In genomic region chr5:132065351-132065937, GRCh38 we compare ENCODE assay signal across 8 cellular contexts. TPM values are rescaled to one million over a fixed set of nuclear protein-coding genes. Genes with fewer than 3 reads are reported as not detected.
DNase-seq lines count a peak whose midpoint lies in the region; ATAC-seq lines count a peak whose summit lies in the region.

No MANE protein-coding gene starts in this region.

- intact Hi-C loops in left ventricle myocardium superior (cut with micrococcal nuclease), result no loop called here

- H3K4me1 Mint-ChIP-seq in activated naive CD8-positive, alpha-beta T cell treated with anti-CD3 and anti-CD28 coated beads for 36 hours, result peaks cover 30% of the 10 kb centered on the region

- peak overlapping the region; percentile 72 for H3K27ac Mint-ChIP-seq in activated naive CD8-positive, alpha-beta T cell treated with anti-CD3 and anti-CD28 coated beads for 36 hours

- H3K27me3 Mint-ChIP-seq in activated naive CD8-positive, alpha-beta T cell treated with anti-CD3 and anti-CD28 coated beads for 36 hours, result no peaks in the 10 kb centered on the region

- peak; percentile 32 to 53 for DNase-seq in activated CD4-positive, alpha-beta T cell treated with anti-CD3 and anti-CD28 coated beads for 24 hours (ENCODE audit: low read depth in 2 of 2)
- no peak for DNase-seq in activated CD4-positive, alpha-beta T cell treated with anti-CD3 and anti-CD28 coated beads for 1 hour
- DNase-seq in HuH-7.5 (ENCODE audit: low spot score) (peak; percentile 64), RPMI8226 (peak; percentile 70), left ventricle myocardium superior (peak; percentile 68), middle frontal gyrus (ENCODE audit: extremely low spot score, low spot score) (no peak)
- peak; percentile 58 for DNase-seq in activated naive CD8-positive, alpha-beta T cell treated with anti-CD3 and anti-CD28 coated beads for 36 hours
- DNase-seq in stimulated activated CD4-positive, alpha-beta T cell treated with anti-CD3 and anti-CD28 coated beads, Interleukin-15, amount 100 ng/mL, for 24 hours, result peak; percentile 76

- H3K36me3 Mint-ChIP-seq in activated naive CD8-positive, alpha-beta T cell treated with anti-CD3 and anti-CD28 coated beads for 36 hours, result no peaks in the 10 kb centered on the region

- H3K9me3 Mint-ChIP-seq in activated naive CD8-positive, alpha-beta T cell treated with anti-CD3 and anti-CD28 coated beads for 36 hours, result no peaks in the 10 kb centered on the region

- H3K4me3 Mint-ChIP-seq in activated naive CD8-positive, alpha-beta T cell treated with anti-CD3 and anti-CD28 coated beads for 36 hours, result no peak overlapping the region

- peak; percentile 75 for ATAC-seq in left ventricle myocardium superior

RNA-seq across cellular contexts. Expression of gene IL3, which starts 5.0 kb away (rescaled TPM):
- under 1 TPM; 0.20 to 0.49 TPM for total RNA-seq in activated naive CD8-positive, alpha-beta T cell treated with anti-CD3 and anti-CD28 coated beads for 36 hours
- total RNA-seq in left ventricle myocardium superior, result not detected

RNA-seq across cellular contexts. Expression of gene CSF2, which starts 8.1 kb away (rescaled TPM):
- 100 to 1,000 TPM; 103 to 107 TPM for total RNA-seq in activated naive CD8-positive, alpha-beta T cell treated with anti-CD3 and anti-CD28 coated beads for 36 hours
- total RNA-seq in left ventricle myocardium superior, result not detected

RNA-seq across cellular contexts. Expression of gene ACSL6, which starts 54.0 kb away (rescaled TPM):
- 1 to 10 TPM; 4.6 to 5.8 TPM for total RNA-seq in activated naive CD8-positive, alpha-beta T cell treated with anti-CD3 and anti-CD28 coated beads for 36 hours
- 4.4 TPM for total RNA-seq in left ventricle myocardium superior

Comparison
In these comparisons a context has a peak if more than half of its experiments do, and no peak if none do; other contexts are left out.
1. DNase-seq: peak in activated CD4-positive, alpha-beta T cell treated with anti-CD3 and anti-CD28 coated beads for 24 hours (2 of 2), HuH-7.5 (single experiment), RPMI8226 (single experiment), activated naive CD8-positive, alpha-beta T cell treated with anti-CD3 and anti-CD28 coated beads for 36 hours (single experiment), left ventricle myocardium superior (single experiment) and stimulated activated CD4-positive, alpha-beta T cell treated with anti-CD3 and anti-CD28 coated beads, Interleukin-15, amount 100 ng/mL, for 24 hours (single experiment); none in activated CD4-positive, alpha-beta T cell treated with anti-CD3 and anti-CD28 coated beads for 1 hour (single experiment) and middle frontal gyrus (single experiment).
2. RNA of gene CSF2, which starts 8.1 kb away (total RNA-seq): 103 to 107 TPM in activated naive CD8-positive, alpha-beta T cell treated with anti-CD3 and anti-CD28 coated beads for 36 hours; not detected in left ventricle myocardium superior (single experiment); every median in the first group is over 100 times any median in the second.